18 cellular contexts compared by ENCODE assay signal in the genomic region with DNA sequence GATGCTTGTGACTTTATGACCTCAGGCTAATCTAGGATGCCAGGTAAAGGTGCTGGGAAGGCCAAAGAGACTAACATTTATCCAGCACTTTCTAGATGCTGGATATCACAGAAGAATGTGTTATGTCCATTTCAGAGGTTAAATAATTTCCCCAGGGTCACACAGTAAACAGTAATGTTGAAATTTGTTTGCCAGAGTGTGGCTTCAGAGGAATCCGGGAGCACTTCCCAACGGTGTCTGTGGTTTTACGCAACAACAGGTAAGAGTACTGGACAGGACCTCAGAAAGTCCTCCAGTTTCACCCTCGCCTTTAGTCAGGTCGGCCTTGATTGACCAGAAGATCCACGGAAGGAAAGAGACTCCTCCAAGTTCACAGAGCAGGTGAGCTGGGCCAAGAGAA. TPM values are rescaled to one million over a fixed set of nuclear protein-coding genes. Genes with fewer than 3 reads are reported as not detected.
DNase-seq lines count a peak whose midpoint lies in the region; ATAC-seq and TF ChIP-seq lines count a peak whose summit lies in the region.
"Had no signal": no experiment of that assay in that cellular context is flagged by ENCODE, and none has a peak within 500 bp of the region (broad histone marks: within the 10 kb centered on the region; RNA-seq: fewer than 3 reads in every experiment).

No MANE protein-coding gene starts in this region.

- DNase-seq in HFFc6 (no peak), WTC11 (ENCODE audit: low spot score) (no peak), hepatocyte (ENCODE audit: low spot score) (no peak), osteocyte (ENCODE audit: extremely low spot score, unreplicated experiment) (no peak), NCI-H748 treated with DMSO at 0.1 percent for 48 hours (lab: John Stamatoyannopoulos, UW) (no peak), HCEC 1CT (no peak)
- DNase-seq in stimulated activated CD4-positive, alpha-beta T cell treated with anti-CD3 and anti-CD28 coated beads, Interleukin-2, amount 100 ng/mL, for 48 hours = no peak
- DNase-seq: CD8-positive, alpha-beta T cell; effector memory CD4-positive, alpha-beta T cell; mesendoderm; NCI-H2029 treated with DMSO at 0.1 percent for 48 hours; NCI-H526; occipital lobe; stimulated activated CD4-positive, alpha-beta T cell treated with anti-CD3 and anti-CD28 coated beads, Interleukin-4, amount 100 ng/mL, for 24 hours; WERI-Rb-1 had no signal

- no peak for ATAC-seq in WTC11
- ATAC-seq in HG03139 (IDR thresholded peaks at IDR 0.05; ENCODE audit: unreplicated experiment) = no peak
- ATAC-seq: CD8-positive, alpha-beta T cell had no signal

- peak overlapping the region; percentile 95 for H3K4me2 ChIP-seq in hepatocyte

- H3K36me3 Mint-ChIP-seq in HFFc6 (ENCODE audit: low read depth) (peaks cover 2% of the 10 kb centered on the region; the same call in 1 of the 2 replicates), WTC11 (no peaks in the 10 kb centered on the region), osteocyte (ENCODE audit: unreplicated experiment) (no peaks in the 10 kb centered on the region)
- H3K36me3 Mint-ChIP-seq: CD8-positive, alpha-beta T cell had no signal

- H3K9me3 Mint-ChIP-seq in HFFc6 (peaks cover 12% of the 10 kb centered on the region), WTC11 (no peaks in the 10 kb centered on the region), osteocyte (ENCODE audit: unreplicated experiment) (no peaks in the 10 kb centered on the region)
- H3K9me3 Mint-ChIP-seq: CD8-positive, alpha-beta T cell had no signal

- no peak overlapping the region for H2AFZ ChIP-seq in hepatocyte

- no peaks in the 10 kb centered on the region for H3K9me2 ChIP-seq in hepatocyte (replicated peaks; ENCODE audit: insufficient read depth)

- H3K4me1 ChIP-seq in hepatocyte (ENCODE audit: insufficient read depth) = no peaks in the 10 kb centered on the region
- H3K4me1 ChIP-seq: breast epithelium had no signal

- H3K4me1 Mint-ChIP-seq in HFFc6 (ENCODE audit: low read depth) = peaks cover 24% of the 10 kb centered on the region
- peaks cover 14% of the 10 kb centered on the region for H3K4me1 Mint-ChIP-seq in WTC11
- peaks cover 20% of the 10 kb centered on the region for H3K4me1 Mint-ChIP-seq in osteocyte (ENCODE audit: unreplicated experiment)

- H3K27ac Mint-ChIP-seq in HFFc6 (peak overlapping the region; percentile 17; the same call in 1 of the 2 replicates), WTC11 (no peak overlapping the region), osteocyte (ENCODE audit: unreplicated experiment) (no peak overlapping the region)
- H3K27ac Mint-ChIP-seq: CD8-positive, alpha-beta T cell had no signal

- H3K27me3 ChIP-seq in hepatocyte = no peaks in the 10 kb centered on the region
- H3K27me3 ChIP-seq: breast epithelium, tibial nerve had no signal

- H3K36me3 ChIP-seq in hepatocyte (replicated peaks; ENCODE audit: insufficient read depth, low read depth) = no peaks in the 10 kb centered on the region
- H3K36me3 ChIP-seq: breast epithelium, tibial nerve had no signal

- WGBS in hepatocyte (ENCODE audit: low lambda C conversion rate, missing lambda C conversion rate) = 74% methylated on average over 6 of the region's 6 CpGs

- H3K79me2 ChIP-seq in hepatocyte = peaks cover 57% of the 10 kb centered on the region

- CTCF ChIA-PET in WTC11 (lab: Charles Lee) = no interaction called here

- TF ChIP-seq CTCF in HFFc6 (IDR thresholded peaks at IDR 0.05) (no peak), WTC11 (IDR thresholded peaks at IDR 0.05) (no peak), hepatocyte (IDR thresholded peaks at IDR 0.05; ENCODE audit: poor library complexity) (no peak), osteocyte (IDR thresholded peaks at IDR 0.05) (no peak)

- no peak overlapping the region for H3K4me3 ChIP-seq in hepatocyte

- no peak overlapping the region for H3K27ac ChIP-seq in hepatocyte
- H3K27ac ChIP-seq: tibial nerve, WERI-Rb-1 had no signal

- H3K4me3 Mint-ChIP-seq in HFFc6 (peak overlapping the region; percentile 44), WTC11 (peak overlapping the region; percentile 57), osteocyte (ENCODE audit: unreplicated experiment) (peak overlapping the region; percentile 59)
- H3K4me3 Mint-ChIP-seq: CD8-positive, alpha-beta T cell had no signal

- H3K27me3 Mint-ChIP-seq in HFFc6 (ENCODE audit: insufficient read depth) (no peaks in the 10 kb centered on the region; the same call in 1 of the 2 replicates), WTC11 (ENCODE audit: low read depth) (peaks cover 21% of the 10 kb centered on the region), osteocyte (ENCODE audit: unreplicated experiment) (no peaks in the 10 kb centered on the region)

- H3K9me3 ChIP-seq in hepatocyte (ENCODE audit: low read depth) = no peaks in the 10 kb centered on the region
- H3K9me3 ChIP-seq: breast epithelium, tibial nerve had no signal

- POLR2A ChIA-PET in WTC11 (lab: Charles Lee) = no interaction called here

- H4K20me1 ChIP-seq in hepatocyte (ENCODE audit: insufficient read depth, poor library complexity, severe bottlenecking) = no peaks in the 10 kb centered on the region

TF ChIP-seq in WTC11, 78 proteins besides CTCF, POLR2A, EP300 and RAD21:
- TF ChIP-seq SMAD3 (CRISPR knock-in tag; IDR thresholded peaks at IDR 0.05; ENCODE audit: borderline replicate concordance) (no peak), GABPB1 (CRISPR knock-in tag; IDR thresholded peaks at IDR 0.05) (0 out of 2 replicates have a peak, but pooled peaks have one; percentile 40), CREB1 (CRISPR knock-in tag; IDR thresholded peaks at IDR 0.05) (no peak), SOX15 (CRISPR knock-in tag; IDR thresholded peaks at IDR 0.05) (no peak), IRF2 (CRISPR knock-in tag; IDR thresholded peaks at IDR 0.05; ENCODE audit: borderline replicate concordance, low read depth) (no peak)
- TF ChIP-seq, protein P1, sequence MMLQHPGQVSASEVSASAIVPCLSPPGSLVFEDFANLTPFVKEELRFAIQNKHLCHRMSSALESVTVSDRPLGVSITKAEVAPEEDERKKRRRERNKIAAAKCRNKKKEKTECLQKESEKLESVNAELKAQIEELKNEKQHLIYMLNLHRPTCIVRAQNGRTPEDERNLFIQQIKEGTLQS (CRISPR knock-in tag; conservative IDR thresholded peaks at IDR 0.05) = no peak
- TF ChIP-seq, protein P2, sequence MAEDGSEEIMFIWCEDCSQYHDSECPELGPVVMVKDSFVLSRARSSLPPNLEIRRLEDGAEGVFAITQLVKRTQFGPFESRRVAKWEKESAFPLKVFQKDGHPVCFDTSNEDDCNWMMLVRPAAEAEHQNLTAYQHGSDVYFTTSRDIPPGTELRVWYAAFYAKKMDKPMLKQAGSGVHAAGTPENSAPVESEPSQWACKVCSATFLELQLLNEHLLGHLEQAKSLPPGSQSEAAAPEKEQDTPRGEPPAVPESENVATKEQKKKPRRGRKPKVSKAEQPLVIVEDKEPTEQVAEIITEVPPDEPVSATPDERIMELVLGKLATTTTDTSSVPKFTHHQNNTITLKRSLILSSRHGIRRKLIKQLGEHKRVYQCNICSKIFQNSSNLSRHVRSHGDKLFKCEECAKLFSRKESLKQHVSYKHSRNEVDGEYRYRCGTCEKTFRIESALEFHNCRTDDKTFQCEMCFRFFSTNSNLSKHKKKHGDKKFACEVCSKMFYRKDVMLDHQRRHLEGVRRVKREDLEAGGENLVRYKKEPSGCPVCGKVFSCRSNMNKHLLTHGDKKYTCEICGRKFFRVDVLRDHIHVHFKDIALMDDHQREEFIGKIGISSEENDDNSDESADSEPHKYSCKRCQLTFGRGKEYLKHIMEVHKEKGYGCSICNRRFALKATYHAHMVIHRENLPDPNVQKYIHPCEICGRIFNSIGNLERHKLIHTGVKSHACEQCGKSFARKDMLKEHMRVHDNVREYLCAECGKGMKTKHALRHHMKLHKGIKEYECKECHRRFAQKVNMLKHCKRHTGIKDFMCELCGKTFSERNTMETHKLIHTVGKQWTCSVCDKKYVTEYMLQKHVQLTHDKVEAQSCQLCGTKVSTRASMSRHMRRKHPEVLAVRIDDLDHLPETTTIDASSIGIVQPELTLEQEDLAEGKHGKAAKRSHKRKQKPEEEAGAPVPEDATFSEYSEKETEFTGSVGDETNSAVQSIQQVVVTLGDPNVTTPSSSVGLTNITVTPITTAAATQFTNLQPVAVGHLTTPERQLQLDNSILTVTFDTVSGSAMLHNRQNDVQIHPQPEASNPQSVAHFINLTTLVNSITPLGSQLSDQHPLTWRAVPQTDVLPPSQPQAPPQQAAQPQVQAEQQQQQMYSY (CRISPR knock-in tag; IDR thresholded peaks at IDR 0.05) = no peak

RNA-seq across cellular contexts. Expression of a gene that starts 1.7 kb away (rescaled TPM):
- 1 to 10 TPM; 3.4 to 6.2 (median 5.2) TPM for total RNA-seq in HFFc6 (2021; fragmentation: NEBNext Ultra II Directional; extraction: Animal tissue kit (Norgen Biotek cat#: 25700))
- 9.9 to 11.2 TPM (median 11.0 TPM) in 3 replicates for total RNA-seq in WTC11 (2021)
- total RNA-seq in hepatocyte = 23.2 and 27.7 TPM in 2 replicates
- polyA plus RNA-seq in hepatocyte = 15.6 and 17.9 TPM in 2 replicates
- 23.7 and 26.1 TPM in 2 replicates for total RNA-seq in osteocyte
- total RNA-seq: CD8-positive, alpha-beta T cell had no signal
